ENCODE assay signal across 9 cellular contexts in the genomic region with DNA sequence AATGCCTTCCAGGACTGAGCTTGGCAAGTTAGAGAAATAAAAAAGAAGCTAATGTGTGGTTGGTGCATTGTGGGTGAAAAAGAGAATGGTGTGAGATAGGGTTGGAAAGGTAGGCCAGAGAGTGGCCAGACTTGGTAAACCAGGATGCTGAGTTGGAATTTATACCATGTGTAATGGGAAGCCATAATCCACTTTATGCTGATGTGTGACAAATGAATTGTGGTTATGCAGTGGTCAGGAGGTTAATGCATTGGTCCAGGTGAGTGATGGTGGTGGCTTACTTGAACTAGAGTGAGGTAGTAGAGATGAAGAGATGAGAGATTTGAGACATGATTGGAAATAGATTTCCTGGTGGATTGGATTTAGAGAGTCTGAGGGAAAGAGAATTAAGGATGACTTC. TPM values are rescaled to one million over a fixed set of nuclear protein-coding genes. Genes with fewer than 3 reads are reported as not detected.
DNase-seq lines count a peak whose midpoint lies in the region; ATAC-seq, FAIRE-seq and TF ChIP-seq lines count a peak whose summit lies in the region.
"Had no signal": no experiment of that assay in that cellular context is flagged by ENCODE, and none has a peak within 500 bp of the region (broad histone marks: within the 10 kb centered on the region; RNA-seq: fewer than 3 reads in every experiment).

No MANE protein-coding gene starts in this region.

- no peak overlapping the region for H2AFZ ChIP-seq in GM23338

- H3K9me2 ChIP-seq in GM23338 (ENCODE audit: insufficient read depth) = no peaks in the 10 kb centered on the region

- peaks cover 13% of the 10 kb centered on the region for H3F3A ChIP-seq in GM23338 (replicated peaks; ENCODE audit: low read depth)

- no peak for TF ChIP-seq RAD21 in A549 (conservative IDR thresholded peaks at IDR 0.05 in 1 of 2, IDR thresholded peaks at IDR 0.05 in 1 of 2)

- H3K27me3 ChIP-seq in GM23338 (ENCODE audit: insufficient read depth) = no peaks in the 10 kb centered on the region

- H3K4me3 ChIP-seq in A549 (peak overlapping the region; percentile 74), GM23338 (peak overlapping the region; percentile 91), iPS-11a (ENCODE audit: low read depth, low read length) (peak overlapping the region; percentile 95)

- TF ChIP-seq EP300 in A549 (IDR thresholded peaks at IDR 0.05) = no peak

- H3K27me3 Mint-ChIP-seq in GM23338 (ENCODE audit: insufficient read depth, low read depth, poor library complexity) = peaks cover 18% of the 10 kb centered on the region
- no peaks in the 10 kb centered on the region for H3K27me3 Mint-ChIP-seq in WTC11 (ENCODE audit: low read depth)

- DNase-seq in A549 (ENCODE audit: low read depth in 1 of 2, low spot score in 1 of 2) = no peak
- DNase-seq in GM23338 (ENCODE audit: low spot score) = no peak
- DNase-seq in WTC11 (ENCODE audit: low spot score) = no peak
- DNase-seq in NCI-H510A (lab: John Stamatoyannopoulos, UW) = no peak
- no peak for DNase-seq in GM10266 (ENCODE audit: extremely low spot score)
- DNase-seq in HUDEP-2 (lab: John Stamatoyannopoulos, UW; ENCODE audit: unreplicated experiment in 76 of 76) = no peak
- DNase-seq: T1000 had no signal

- peak overlapping the region; percentile 98 for H3K27ac Mint-ChIP-seq in GM23338
- peak overlapping the region; percentile 99 for H3K27ac Mint-ChIP-seq in WTC11

- H3K9me3 Mint-ChIP-seq in GM23338 = peaks cover 3% of the 10 kb centered on the region; the same call in 1 of the 3 replicates
- H3K9me3 Mint-ChIP-seq in WTC11 = 0 out of 2 replicates have a peak, but pooled peaks cover 4% of the 10 kb centered on the region

- no peak for FAIRE-seq in A549 (lab: Jason Lieb, UNC)

- no peaks in the 10 kb centered on the region for H3K9me3 ChIP-seq in A549

- TF ChIP-seq POLR2A in A549 (IDR thresholded peaks at IDR 0.05; ENCODE audit: low read length) = no peak

- peaks cover 10% of the 10 kb centered on the region; the same call in 1 of the 2 replicates for H3K36me3 ChIP-seq in GM23338 (ENCODE audit: insufficient read depth)

- H3K36me3 Mint-ChIP-seq in GM23338 (ENCODE audit: low read depth) = peaks cover 29% of the 10 kb centered on the region
- H3K36me3 Mint-ChIP-seq in WTC11 = peaks cover 20% of the 10 kb centered on the region

- H3K4me1 ChIP-seq in A549 (peaks cover 8% of the 10 kb centered on the region), GM23338 (ENCODE audit: insufficient read depth) (peaks cover 10% of the 10 kb centered on the region; the same call in 1 of the 2 replicates)

- H3K4me3 Mint-ChIP-seq in GM23338 (peak overlapping the region; percentile 94), WTC11 (peak overlapping the region; percentile 97)

- peaks cover 16% of the 10 kb centered on the region for H4K20me1 ChIP-seq in GM23338 (replicated peaks; ENCODE audit: insufficient read depth)

- CTCF ChIA-PET in A549 (lab: Yijun Ruan, JAX) = interaction anchor here (0.6 to 13.9 kb wide), 5 partner anchors 15 to 153 kb away, joined by 5 to 160 read pairs (median 7); no protein-coding TSS in a partner anchor
- CTCF ChIA-PET in WTC11 (lab: Charles Lee) = interaction anchor here (1.7 kb wide), 1 partner anchor 51 kb away, joined by 8 read pairs; no protein-coding TSS in a partner anchor

- peak overlapping the region; percentile 97 to 99 for H3K27ac ChIP-seq in A549
- H3K27ac ChIP-seq in GM23338 (ENCODE audit: low read depth) = peak overlapping the region; percentile 97

- H3K79me2 ChIP-seq in GM23338 (replicated peaks; ENCODE audit: insufficient read depth) = peaks cover 65% of the 10 kb centered on the region

- H3K4me2 ChIP-seq in A549 (peak overlapping the region; percentile 84), GM23338 (peak overlapping the region; percentile 94)

- POLR2A ChIA-PET in A549 (lab: Yijun Ruan, JAX) (interaction anchor here (0.6 to 4.5 kb wide), 9 partner anchors 20 to 185 kb away, joined by 3 to 159 read pairs (median 5); a partner anchor contains a TSS), WTC11 (lab: Charles Lee) (interaction anchor here (1.1 to 4.7 kb wide), 4 partner anchors 27 to 126 kb away, joined by 3 to 31 read pairs (median 10); a partner anchor contains a TSS)

- H3K4me1 Mint-ChIP-seq in GM23338 = peaks cover 9% of the 10 kb centered on the region
- peaks cover 17% of the 10 kb centered on the region for H3K4me1 Mint-ChIP-seq in WTC11

- TF ChIP-seq CTCF in A549 (IDR thresholded peaks at IDR 0.05) (no peak), GM23338 (conservative IDR thresholded peaks at IDR 0.05; ENCODE audit: low read depth in 2 of 2) (no peak), WTC11 (IDR thresholded peaks at IDR 0.05) (no peak), GM10266 (IDR thresholded peaks at IDR 0.05; ENCODE audit: control insufficient read depth, insufficient read depth, low read depth, missing control alignments) (no peak)

- ATAC-seq in A549 = no peak
- no peak for ATAC-seq in GM23338
- no peak for ATAC-seq in WTC11
- ATAC-seq in HG03135 (IDR thresholded peaks at IDR 0.05; ENCODE audit: unreplicated experiment) = no peak

TF ChIP-seq in GM23338, 12 proteins besides CTCF, POLR2A, EP300 and RAD21 (continues in another document):
- TF ChIP-seq, protein P1, sequence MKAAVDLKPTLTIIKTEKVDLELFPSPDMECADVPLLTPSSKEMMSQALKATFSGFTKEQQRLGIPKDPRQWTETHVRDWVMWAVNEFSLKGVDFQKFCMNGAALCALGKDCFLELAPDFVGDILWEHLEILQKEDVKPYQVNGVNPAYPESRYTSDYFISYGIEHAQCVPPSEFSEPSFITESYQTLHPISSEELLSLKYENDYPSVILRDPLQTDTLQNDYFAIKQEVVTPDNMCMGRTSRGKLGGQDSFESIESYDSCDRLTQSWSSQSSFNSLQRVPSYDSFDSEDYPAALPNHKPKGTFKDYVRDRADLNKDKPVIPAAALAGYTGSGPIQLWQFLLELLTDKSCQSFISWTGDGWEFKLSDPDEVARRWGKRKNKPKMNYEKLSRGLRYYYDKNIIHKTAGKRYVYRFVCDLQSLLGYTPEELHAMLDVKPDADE (IDR thresholded peaks at IDR 0.05) = no peak

RNA-seq across cellular contexts. Expression of a gene that starts 1.0 kb away (rescaled TPM):
- polyA plus RNA-seq in A549 (2011; rRNA removed) = 51.9 and 64.5 TPM in 2 replicates
- 53.2 and 60.4 TPM in 2 replicates for polyA plus RNA-seq in A549 (2012; cell fraction: cytosol; rRNA removed)
- polyA plus RNA-seq in A549 (2012; cell fraction: nucleus; rRNA removed) = 320 and 331 TPM in 2 replicates
- 58.2 to 60.1 TPM (median 59.2 TPM) in 3 replicates for polyA plus RNA-seq in A549 (2017; fragmentation: RNase III; extraction: RNeasy Plus Mini Kit Qiagen cat#74134 plus additional on column Dnase treatment)
- 118 and 167 TPM in 2 replicates for polyA minus RNA-seq in A549 (2011; rRNA and poly(A)+ RNA removed)
- total RNA-seq in GM23338 (2014; rRNA removed; shearing (Covaris generic)) = 140 and 168 TPM in 2 replicates
- 96.1 and 106 TPM in 2 replicates for polyA plus RNA-seq in GM23338 (2016; fragmentation: Nextera tagmentation; extraction: Ambion mirVana)
- total RNA-seq in WTC11 (2021) = 229 to 246 TPM (median 229 TPM) in 3 replicates

RNA-seq across cellular contexts. Expression of a gene that starts 2.2 kb away (rescaled TPM):
- polyA plus RNA-seq in A549 (2011; rRNA removed) (21.9 and 32.7 TPM in 2 replicates), A549 (2017; fragmentation: RNase III; extraction: RNeasy Plus Mini Kit Qiagen cat#74134 plus additional on column Dnase treatment) (14.9 to 21.7 TPM (median 19.7 TPM) in 3 replicates), GM23338 (2016; fragmentation: Nextera tagmentation; extraction: Ambion mirVana) (9.1 and 10.7 TPM in 2 replicates)
- 15.5 and 16.9 TPM in 2 replicates for polyA plus RNA-seq in A549 (2012; cell fraction: cytosol; rRNA removed)
- polyA plus RNA-seq in A549 (2012; cell fraction: nucleus; rRNA removed) = 77.7 and 112 TPM in 2 replicates
- 51.7 and 53.5 TPM in 2 replicates for polyA minus RNA-seq in A549 (2011; rRNA and poly(A)+ RNA removed)
- 13.4 and 14.8 TPM in 2 replicates for total RNA-seq in GM23338 (2014; rRNA removed; shearing (Covaris generic))
- 36.1 to 42.5 TPM (median 40.4 TPM) in 3 replicates for total RNA-seq in WTC11 (2021)

RNA-seq across cellular contexts. Expression of a gene that starts 38.4 kb away (rescaled TPM):
- polyA plus RNA-seq in A549 (2011; rRNA removed) = 56.4 and 60.4 TPM in 2 replicates
- polyA plus RNA-seq in A549 (2012; cell fraction: cytosol; rRNA removed) = 72.1 and 75.8 TPM in 2 replicates
- 52.5 and 57.7 TPM in 2 replicates for polyA plus RNA-seq in A549 (2012; cell fraction: nucleus; rRNA removed)
- 43.6 to 49.0 TPM (median 47.2 TPM) in 3 replicates for polyA plus RNA-seq in A549 (2017; fragmentation: RNase III; extraction: RNeasy Plus Mini Kit Qiagen cat#74134 plus additional on column Dnase treatment)
- 28.6 and 34.9 TPM in 2 replicates for polyA minus RNA-seq in A549 (2011; rRNA and poly(A)+ RNA removed)
- 11.2 and 15.8 TPM in 2 replicates for total RNA-seq in GM23338 (2014; rRNA removed; shearing (Covaris generic))
- 52.4 and 53.7 TPM in 2 replicates for polyA plus RNA-seq in GM23338 (2016; fragmentation: Nextera tagmentation; extraction: Ambion mirVana)
- total RNA-seq in WTC11 (2021) = 32.7 to 36.8 TPM (median 34.6 TPM) in 3 replicates

RNA-seq across cellular contexts. Expression of a gene that starts 39.7 kb away (rescaled TPM):
- 51.0 and 59.5 TPM in 2 replicates for polyA plus RNA-seq in A549 (2011; rRNA removed)
- 161 and 188 TPM in 2 replicates for polyA plus RNA-seq in A549 (2012; cell fraction: cytosol; rRNA removed)
- 627 and 727 TPM in 2 replicates for polyA plus RNA-seq in A549 (2012; cell fraction: nucleus; rRNA removed)
- polyA plus RNA-seq in A549 (2017; fragmentation: RNase III; extraction: RNeasy Plus Mini Kit Qiagen cat#74134 plus additional on column Dnase treatment) = 124 to 137 TPM (median 130 TPM) in 3 replicates
- 58.8 and 80.3 TPM in 2 replicates for polyA minus RNA-seq in A549 (2011; rRNA and poly(A)+ RNA removed)
- 128 and 135 TPM in 2 replicates for total RNA-seq in GM23338 (2014; rRNA removed; shearing (Covaris generic))
- polyA plus RNA-seq in GM23338 (2016; fragmentation: Nextera tagmentation; extraction: Ambion mirVana) = 202 and 212 TPM in 2 replicates
- 180 to 215 TPM (median 183 TPM) in 3 replicates for total RNA-seq in WTC11 (2021)

RNA-seq across cellular contexts. Expression of a gene that starts 45.1 kb away (rescaled TPM):
- 6.8 and 9.1 TPM in 2 replicates for polyA plus RNA-seq in A549 (2011; rRNA removed)
- polyA plus RNA-seq in A549 (2012; cell fraction: cytosol; rRNA removed) = 10.0 and 11.0 TPM in 2 replicates
- 44.4 and 54.5 TPM in 2 replicates for polyA plus RNA-seq in A549 (2012; cell fraction: nucleus; rRNA removed)
- polyA plus RNA-seq in A549 (2017; fragmentation: RNase III; extraction: RNeasy Plus Mini Kit Qiagen cat#74134 plus additional on column Dnase treatment) = 7.5 to 11.2 TPM (median 10.1 TPM) in 3 replicates
- polyA minus RNA-seq in A549 (2011; rRNA and poly(A)+ RNA removed) = 6.2 and 6.5 TPM in 2 replicates
- 2.3 and 4.7 TPM in 2 replicates for total RNA-seq in GM23338 (2014; rRNA removed; shearing (Covaris generic))
- polyA plus RNA-seq in GM23338 (2016; fragmentation: Nextera tagmentation; extraction: Ambion mirVana) = 3.2 and 3.6 TPM in 2 replicates
- 4.5 to 7.6 TPM (median 5.4 TPM) in 3 replicates for total RNA-seq in WTC11 (2021)
